In genomic region chr18:79396431-79397287, GRCh38 we compare ENCODE assay signal across 8 cellular contexts. TPM values are rescaled to one million over a fixed set of nuclear protein-coding genes. Genes with fewer than 3 reads are reported as not detected.
DNase-seq lines count a peak whose midpoint lies in the region; ATAC-seq and TF ChIP-seq lines count a peak whose summit lies in the region.

No MANE protein-coding gene starts in this region.

- H3K4me1 ChIP-seq in GM23338 (ENCODE audit: insufficient read depth) (peaks cover 13% of the 10 kb centered on the region), mesendoderm (ENCODE audit: control insufficient read depth, low read depth, low read length) (no peaks in the 10 kb centered on the region)

- peaks cover 51% of the 10 kb centered on the region for H3K4me1 Mint-ChIP-seq in CD4-positive, alpha-beta T cell (ENCODE audit: low read depth)
- peaks cover 15% of the 10 kb centered on the region for H3K4me1 Mint-ChIP-seq in GM23338
- peaks cover 47% of the 10 kb centered on the region for H3K4me1 Mint-ChIP-seq in dendritic cell treated with granulocyte-macrophage colony-stimulating factor and Interleukin-4, amounts not matched to agents 40 ng/mL and 50 ng/mL, for 4 days (ENCODE audit: low read depth)
- peaks cover 9% of the 10 kb centered on the region for H3K4me1 Mint-ChIP-seq in type B pancreatic cell (ENCODE audit: unreplicated experiment)

- no peaks in the 10 kb centered on the region for H3K27me3 Mint-ChIP-seq in CD4-positive, alpha-beta T cell
- H3K27me3 Mint-ChIP-seq in GM23338 (ENCODE audit: insufficient read depth, low read depth, poor library complexity) (peaks cover 67% of the 10 kb centered on the region), type B pancreatic cell (peaks cover 59% of the 10 kb centered on the region)
- peaks cover 61% of the 10 kb centered on the region for H3K27me3 Mint-ChIP-seq in dendritic cell treated with granulocyte-macrophage colony-stimulating factor and Interleukin-4, amounts not matched to agents 40 ng/mL and 50 ng/mL, for 4 days

- ATAC-seq in CD4-positive, alpha-beta T cell (ENCODE audit: poor library complexity), result no peak
- ATAC-seq in GM23338, result peak; percentile 7

- no peak overlapping the region for H2AK5ac ChIP-seq in mesendoderm (ENCODE audit: low read length)

- H3K18ac ChIP-seq in mesendoderm (ENCODE audit: low read length), result peak overlapping the region; percentile 82

- H3F3A ChIP-seq in GM23338 (replicated peaks; ENCODE audit: low read depth), result no peaks in the 10 kb centered on the region; the same call in 1 of the 2 replicates

- no peak overlapping the region for H2BK15ac ChIP-seq in mesendoderm (replicated peaks; ENCODE audit: low read depth)

- H4K20me1 ChIP-seq in GM23338 (replicated peaks; ENCODE audit: insufficient read depth), result no peaks in the 10 kb centered on the region; the same call in 1 of the 2 replicates

- no peak overlapping the region for H4K5ac ChIP-seq in mesendoderm (ENCODE audit: low read length)

- no peaks in the 10 kb centered on the region for H3K79me1 ChIP-seq in mesendoderm (ENCODE audit: low read length)

- peak overlapping the region; percentile 76 for H3K4me2 ChIP-seq in GM23338
- peak overlapping the region; percentile 54 for H3K4me2 ChIP-seq in mesendoderm (ENCODE audit: low read length)

- peaks cover 30% of the 10 kb centered on the region for H3K36me3 Mint-ChIP-seq in CD4-positive, alpha-beta T cell (ENCODE audit: low read depth)
- no peaks in the 10 kb centered on the region; the same call in 2 of the 3 replicates for H3K36me3 Mint-ChIP-seq in GM23338 (ENCODE audit: low read depth)
- H3K36me3 Mint-ChIP-seq in dendritic cell treated with granulocyte-macrophage colony-stimulating factor and Interleukin-4, amounts not matched to agents 40 ng/mL and 50 ng/mL, for 4 days (ENCODE audit: low read depth), result peaks cover 15% of the 10 kb centered on the region
- H3K36me3 Mint-ChIP-seq in type B pancreatic cell, result no peaks in the 10 kb centered on the region

- no peak overlapping the region for H2BK5ac ChIP-seq in mesendoderm (ENCODE audit: low read length)

- POLR2A ChIA-PET in CD4-positive, alpha-beta T cell (lab: Charles Lee), result interaction anchor here (0.8 to 5.3 kb wide), 6 partner anchors 9 to 127 kb away, joined by 3 to 34 read pairs (median 5); no protein-coding TSS in a partner anchor

- H3K27ac Mint-ChIP-seq in CD4-positive, alpha-beta T cell, result peak overlapping the region; percentile 96
- H3K27ac Mint-ChIP-seq in GM23338, result no peak overlapping the region
- peak overlapping the region; percentile 64 for H3K27ac Mint-ChIP-seq in dendritic cell treated with granulocyte-macrophage colony-stimulating factor and Interleukin-4, amounts not matched to agents 40 ng/mL and 50 ng/mL, for 4 days
- no peak overlapping the region for H3K27ac Mint-ChIP-seq in type B pancreatic cell

- no peaks in the 10 kb centered on the region for H3K79me2 ChIP-seq in GM23338 (replicated peaks; ENCODE audit: insufficient read depth)
- no peaks in the 10 kb centered on the region for H3K79me2 ChIP-seq in mesendoderm (ENCODE audit: control insufficient read depth, insufficient read depth, low read length)

- peak in 4 of 10 experiments; percentile 43 to 62 (median 46) for DNase-seq in CD4-positive, alpha-beta T cell
- DNase-seq in GM23338 (ENCODE audit: low spot score) (no peak), SK-MEL-5 (ENCODE audit: low read depth, low spot score) (peak; percentile 54), mesendoderm (peak; percentile 63), type B pancreatic cell (ENCODE audit: extremely low spot score, unreplicated experiment) (no peak), NCI-H510A treated with DMSO at 0.1 percent for 48 hours (lab: John Stamatoyannopoulos, UW) (no peak), dedifferentiated amniotic fluid mesenchymal stem cell (ENCODE audit: extremely low spot score) (no peak)

- H4K8ac ChIP-seq in mesendoderm (ENCODE audit: low read depth, low read length), result no peak overlapping the region

- in situ Hi-C loops in SK-MEL-5 (cut with HindIII; ENCODE audit: low pct_unique_long_range_greater_than_20kb, low sequenced_read_pairs), result no loop called here

- intact Hi-C loops in CD4-positive, alpha-beta T cell (cut with DNase I, micrococcal nuclease), result loop anchor here (5.0 kb wide), 4 partner anchors 41 to 556 kb away; partner anchors contain the start of genes ATP9B (in 1 of the 2) and SLC66A2 (in 1 of the 2)
- intact Hi-C loops in dendritic cell treated with granulocyte-macrophage colony-stimulating factor and Interleukin-4, amounts not matched to agents 40 ng/mL and 50 ng/mL, for 4 days (cut with micrococcal nuclease), result no loop called here

- TF ChIP-seq CTCF in CD4-positive, alpha-beta T cell (IDR thresholded peaks at IDR 0.05), result peak; percentile 28
- peak in 1 of 2 experiments; percentile 38; a peak in 2 of 4 replicates for TF ChIP-seq CTCF in GM23338 (conservative IDR thresholded peaks at IDR 0.05; ENCODE audit: low read depth in 2 of 2)
- TF ChIP-seq CTCF in type B pancreatic cell (conservative IDR thresholded peaks at IDR 0.05), result no peak

- no peaks in the 10 kb centered on the region for H3K9me3 ChIP-seq in CD4-positive, alpha-beta T cell (ENCODE audit: control insufficient read depth, low read length)

- CTCF ChIA-PET in CD4-positive, alpha-beta T cell (lab: Charles Lee), result interaction anchor here (0.6 to 2.7 kb wide), 7 partner anchors 9 to 132 kb away, joined by 3 to 18 read pairs (median 3); no protein-coding TSS in a partner anchor

- H3K4me3 ChIP-seq in GM23338, result peak overlapping the region; percentile 53
- peak overlapping the region; percentile 35 for H3K4me3 ChIP-seq in mesendoderm (ENCODE audit: low read length)

- peak overlapping the region; percentile 88 for H3K4me3 Mint-ChIP-seq in CD4-positive, alpha-beta T cell
- H3K4me3 Mint-ChIP-seq in GM23338, result peak overlapping the region; percentile 54; the same call in 2 of the 3 replicates
- H3K4me3 Mint-ChIP-seq in dendritic cell treated with granulocyte-macrophage colony-stimulating factor and Interleukin-4, amounts not matched to agents 40 ng/mL and 50 ng/mL, for 4 days, result peak overlapping the region; percentile 69
- peak overlapping the region; percentile 82 for H3K4me3 Mint-ChIP-seq in type B pancreatic cell

- no peaks in the 10 kb centered on the region for H3K9me3 Mint-ChIP-seq in CD4-positive, alpha-beta T cell
- H3K9me3 Mint-ChIP-seq in GM23338 (peaks cover 3% of the 10 kb centered on the region; the same call in 1 of the 3 replicates), type B pancreatic cell (no peaks in the 10 kb centered on the region)
- H3K9me3 Mint-ChIP-seq in dendritic cell treated with granulocyte-macrophage colony-stimulating factor and Interleukin-4, amounts not matched to agents 40 ng/mL and 50 ng/mL, for 4 days, result no peaks in the 10 kb centered on the region

- H3K23ac ChIP-seq in mesendoderm (ENCODE audit: low read length), result no peak overlapping the region

- peak overlapping the region; percentile 23 for H3K4ac ChIP-seq in mesendoderm (ENCODE audit: low read depth, low read length)

- H3K56ac ChIP-seq in mesendoderm (ENCODE audit: low read length), result peak overlapping the region; percentile 87

- peak overlapping the region; percentile 21 for H3K27ac ChIP-seq in CD4-positive, alpha-beta T cell (ENCODE audit: low read depth, low read length)
- H3K27ac ChIP-seq in GM23338 (ENCODE audit: low read depth) (no peak overlapping the region), mesendoderm (ENCODE audit: low read depth, low read length) (no peak overlapping the region)

- no CpG with 5 or more reads among the region's 69 CpGs for WGBS in mesendoderm (ENCODE audit: extremely low coverage, insufficient coverage, low lambda C conversion rate)

- no peaks in the 10 kb centered on the region for H3K9me2 ChIP-seq in GM23338 (ENCODE audit: insufficient read depth)

- H3K27me3 ChIP-seq in CD4-positive, alpha-beta T cell (ENCODE audit: control insufficient read depth, insufficient read depth, low read length), result no peaks in the 10 kb centered on the region
- H3K27me3 ChIP-seq in GM23338 (ENCODE audit: insufficient read depth) (peaks cover 77% of the 10 kb centered on the region), mesendoderm (ENCODE audit: insufficient read depth, low read length, poor library complexity) (peaks cover 49% of the 10 kb centered on the region)

- H3K36me3 ChIP-seq in GM23338 (ENCODE audit: insufficient read depth) (no peaks in the 10 kb centered on the region), mesendoderm (ENCODE audit: control insufficient read depth, insufficient read depth, low read length) (no peaks in the 10 kb centered on the region)

- H2AFZ ChIP-seq in GM23338, result peak overlapping the region; percentile 78

- no peak overlapping the region for H2BK120ac ChIP-seq in mesendoderm (ENCODE audit: low read depth, low read length)

- H3K9ac ChIP-seq in mesendoderm (ENCODE audit: low read length), result peak overlapping the region; percentile 73

TF ChIP-seq in GM23338, 12 proteins besides CTCF, POLR2A, EP300 and RAD21 (continues in another document):
- TF ChIP-seq ZNF114 (CRISPR knock-in tag; IDR thresholded peaks at IDR 0.05), result no peak
- TF ChIP-seq EZH2phosphoT487 (IDR thresholded peaks at IDR 0.05; ENCODE audit: unreplicated experiment), result peak; percentile 32
- peak; percentile 99 for TF ChIP-seq EZH2 (IDR thresholded peaks at IDR 0.05; ENCODE audit: low read depth, unreplicated experiment)

RNA-seq across cellular contexts. Expression of gene NFATC1, which starts 0.9 kb away (rescaled TPM):
- total RNA-seq in CD4-positive, alpha-beta T cell, result 100 to 1,000 TPM; 107 to 113 TPM
- 5.0 and 6.4 TPM in 2 replicates for total RNA-seq in GM23338 (2014; rRNA removed; shearing (Covaris generic))
- polyA plus RNA-seq in GM23338 (2016; fragmentation: Nextera tagmentation; extraction: Ambion mirVana), result 2.7 and 3.9 TPM in 2 replicates
- total RNA-seq in SK-MEL-5 (2014; rRNA removed; shearing (Covaris generic)), result 4.9 and 5.8 TPM in 2 replicates
- 21.9 and 29.5 TPM in 2 replicates for polyA plus RNA-seq in SK-MEL-5 (2015; cell fraction: cytosol; rRNA removed)
- polyA plus RNA-seq in SK-MEL-5 (2015; cell fraction: nucleus; rRNA removed), result 4.1 and 13.1 TPM in 2 replicates
- polyA plus RNA-seq in mesendoderm (2013, experiment 1 of 2), result 2.1 TPM
- polyA plus RNA-seq in mesendoderm (2013, experiment 2 of 2), result 2.1 TPM
- 2.7 and 6.1 TPM in 2 replicates for total RNA-seq in type B pancreatic cell (ENCODE audit: low replicate concordance)

Comparison
In these comparisons a context has a peak if more than half of its experiments do, and no peak if none do; other contexts are left out.
1. DNase-seq: peak in SK-MEL-5 (single experiment) and mesendoderm (single experiment); none in GM23338 (single experiment), type B pancreatic cell (single experiment), NCI-H510A treated with DMSO at 0.1 percent for 48 hours (single experiment) and dedifferentiated amniotic fluid mesenchymal stem cell (single experiment).
2. H3K27ac Mint-ChIP-seq: peak in CD4-positive, alpha-beta T cell (single experiment) and dendritic cell treated with granulocyte-macrophage colony-stimulating factor and Interleukin-4, amounts not matched to agents 40 ng/mL and 50 ng/mL, for 4 days (single experiment); none in GM23338 (single experiment) and type B pancreatic cell (single experiment).
3. RNA of gene NFATC1, which starts 0.9 kb away (total RNA-seq): 107 to 113 TPM in CD4-positive, alpha-beta T cell; 5.0 to 6.4 TPM in GM23338, 2.7 to 6.1 TPM in type B pancreatic cell and 4.9 to 5.8 TPM in SK-MEL-5; every median in the first group is over 10 times any median in the second.
4. Peak in every context shown above with its lines, with median percentiles within 50 percentile points of each other: H3K4me3 Mint-ChIP-seq.